In the genomic region with DNA sequence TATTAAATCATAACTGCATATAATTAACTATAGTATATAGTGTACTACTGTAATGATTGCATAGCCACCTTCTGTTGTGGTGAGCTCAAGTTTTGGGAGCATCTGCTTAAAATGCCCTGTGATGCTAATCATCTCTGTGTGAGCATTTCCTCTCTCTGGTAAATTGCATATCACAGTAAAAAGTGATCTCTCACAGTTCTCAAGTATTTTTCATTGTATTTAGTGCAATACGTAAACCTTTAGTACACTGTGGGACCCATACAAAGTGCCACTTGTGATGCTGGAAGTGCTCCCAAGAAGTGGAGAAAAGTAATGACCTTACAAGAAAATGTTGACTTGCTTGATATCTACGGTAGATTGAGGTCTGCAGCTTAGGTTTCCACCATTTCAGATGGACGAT, we compare ENCODE assay signal across 25 cellular contexts.
"Had no signal": no experiment of that assay in that cellular context is flagged by ENCODE, and none has a peak within 500 bp of the region (broad histone marks: within the 10 kb centered on the region; RNA-seq: fewer than 3 reads in every experiment).

No MANE protein-coding gene starts in this region.

- H3K27ac ChIP-seq: parathyroid adenoma, psoas muscle, sigmoid colon, thoracic aorta had no signal

- DNase-seq: activated CD8-positive, alpha-beta memory T cell treated with anti-CD3 and anti-CD28 coated beads, Interleukin-2, amount 10 ng/mL, durations not matched to agents 7 days and 5 days; activated CD8-positive, alpha-beta T cell treated with anti-CD3 and anti-CD28 coated beads, Interleukin-2, amount 10 ng/mL, durations not matched to agents 7 days and 5 days; activated naive CD4-positive, alpha-beta T cell; activated T-cell treated with anti-CD3 and anti-CD28 coated beads, Interleukin-2, amount 50 U/mL, for 48 hours; dermis blood vessel endothelial cell; effector CD8-positive, alpha-beta T cell; glutamatergic neuron; left cardiac atrium; mammary epithelial cell; naive thymus-derived CD8-positive, alpha-beta T cell; occipital lobe; psoas muscle; sigmoid colon; small intestine; stimulated activated CD4-positive, alpha-beta T cell treated with anti-CD3 and anti-CD28 coated beads, Interleukin-4, amount 100 ng/mL, for 24 hours; T-helper 17 cell; trophoblast cell had no signal

- H3K36me3 ChIP-seq: sigmoid colon, thoracic aorta had no signal

- H3K27me3 ChIP-seq: sigmoid colon had no signal

- FAIRE-seq: bronchial epithelial cell, colon, endometrium, frontal cortex, keratinocyte, small intestine, urothelium cell line had no signal

- H3K4me1 ChIP-seq: parathyroid adenoma had no signal

- H3K9me3 ChIP-seq: psoas muscle, sigmoid colon, thoracic aorta had no signal

- H2AFZ ChIP-seq: parathyroid adenoma had no signal

- H3K79me2 ChIP-seq: parathyroid adenoma had no signal

- H3K9ac ChIP-seq: parathyroid adenoma had no signal

- H3K4me3 ChIP-seq: psoas muscle, sigmoid colon, thoracic aorta had no signal
